Comparison of ENCODE assay signal across 9 cellular contexts in genomic region chr17:81511550-81511799, GRCh38. TPM values are rescaled to one million over a fixed set of nuclear protein-coding genes. Genes with fewer than 3 reads are reported as not detected.
DNase-seq lines count a peak whose midpoint lies in the region; ATAC-seq and TF ChIP-seq lines count a peak whose summit lies in the region.
"Had no signal": no experiment of that assay in that cellular context is flagged by ENCODE, and none has a peak within 500 bp of the region (broad histone marks: within the 10 kb centered on the region; RNA-seq: fewer than 3 reads in every experiment).

No MANE protein-coding gene starts in this region.

- peak overlapping the region; percentile 71 to 99 (median 90) for H3K4me3 ChIP-seq in Peyer's patch
- peak overlapping the region; percentile 77 to 80 for H3K4me3 ChIP-seq in esophagus (ENCODE audit: low read depth in 1 of 2, low read length in 2 of 2)
- H3K4me3 ChIP-seq in parathyroid adenoma (ENCODE audit: low read depth, low read length) = peak overlapping the region; percentile 93

- peak overlapping the region; percentile 93 for H3K4me2 ChIP-seq in parathyroid adenoma (ENCODE audit: low read length)

- no peak for TF ChIP-seq CTCF in Peyer's patch (IDR thresholded peaks at IDR 0.05)
- TF ChIP-seq CTCF in parathyroid adenoma (IDR thresholded peaks at IDR 0.05) = no peak

- ATAC-seq in GM21515 (IDR thresholded peaks at IDR 0.05; ENCODE audit: unreplicated experiment) = no peak

- peak overlapping the region; percentile 98 to 100 (median 100) for H3K27ac ChIP-seq in Peyer's patch
- H3K27ac ChIP-seq in esophagus (ENCODE audit: low read depth in 2 of 2, low read length in 1 of 2) = peak overlapping the region; percentile 97 to 100
- peak overlapping the region; percentile 90 for H3K27ac ChIP-seq in parathyroid adenoma

- 1% methylated on average over 10 of the region's 10 CpGs for WGBS in esophagus, 2 donors

- H3K36me3 ChIP-seq in Peyer's patch (peaks cover 0 to 39% (median 0%) of the 10 kb centered on the region in 3 donors), esophagus (ENCODE audit: control insufficient read depth in 2 of 2, insufficient read depth in 2 of 2, low read length in 1 of 2) (peaks cover 9 to 29% of the 10 kb centered on the region in 2 donors), parathyroid adenoma (ENCODE audit: control insufficient read depth, insufficient read depth, low read length) (no peaks in the 10 kb centered on the region)

- DNase-seq in EL (peak; percentile 38), Peyer's patch (no peak), GM19238 (ENCODE audit: insufficient read length, low spot score) (no peak), T1000 (lab: John Stamatoyannopoulos, UW) (no peak), AG08396 (ENCODE audit: low spot score) (no peak)
- DNase-seq: cortex of kidney had no signal

- H2AFZ ChIP-seq in parathyroid adenoma = no peak overlapping the region

- H3K79me2 ChIP-seq in parathyroid adenoma = peaks cover 11% of the 10 kb centered on the region

- no peaks in the 10 kb centered on the region for H3K27me3 ChIP-seq in Peyer's patch
- no peaks in the 10 kb centered on the region for H3K27me3 ChIP-seq in esophagus (ENCODE audit: control insufficient read depth in 1 of 2, insufficient read depth in 2 of 2, low read length in 2 of 2)
- no peaks in the 10 kb centered on the region for H3K27me3 ChIP-seq in parathyroid adenoma (ENCODE audit: control insufficient read depth, insufficient read depth, low read length)

- H3K4me1 ChIP-seq in Peyer's patch (peaks cover 0 to 24% (median 13%) of the 10 kb centered on the region in 4 donors), esophagus (ENCODE audit: control insufficient read depth in 2 of 2, insufficient read depth in 2 of 2, low read length in 1 of 2) (peaks cover 0 to 4% of the 10 kb centered on the region in 2 donors), parathyroid adenoma (peaks cover 11% of the 10 kb centered on the region)

- no peak overlapping the region for H3K9ac ChIP-seq in parathyroid adenoma

- TF ChIP-seq POLR2A in Peyer's patch (IDR thresholded peaks at IDR 0.05) = no peak

- H3K9me3 ChIP-seq in Peyer's patch (no peaks in the 10 kb centered on the region), esophagus (ENCODE audit: control insufficient read depth in 2 of 2, insufficient read depth in 1 of 2, low read depth in 1 of 2, low read length in 1 of 2) (no peaks in the 10 kb centered on the region), parathyroid adenoma (ENCODE audit: control insufficient read depth, low read length) (no peaks in the 10 kb centered on the region)

RNA-seq across cellular contexts. Expression of gene ACTG1, which starts 1.1 kb away (rescaled TPM):
- 1,000 to 10,000 TPM; 2,510 to 3,878 (median 3,203) TPM for total RNA-seq in Peyer's patch
- polyA plus RNA-seq in esophagus = 1,000 to 10,000 TPM; 1,763 to 5,708 TPM

RNA-seq across cellular contexts. Expression of gene FSCN2, which starts 16.7 kb away (rescaled TPM):
- 1 to 10 TPM; 1.2 to 7.9 (median 5.2) TPM for total RNA-seq in Peyer's patch
- polyA plus RNA-seq in esophagus = 1 to 10 TPM in 1 of 2 donors, under 1 TPM in 1; 0.54 to 2.0 TPM

RNA-seq across cellular contexts. Expression of gene FAAP100, which starts 40.7 kb away (rescaled TPM):
- total RNA-seq in Peyer's patch = 10 to 100 TPM; 38.2 to 66.9 (median 52.2) TPM
- polyA plus RNA-seq in esophagus = 10 to 100 TPM; 17.3 to 27.1 TPM
